In the genomic region with DNA sequence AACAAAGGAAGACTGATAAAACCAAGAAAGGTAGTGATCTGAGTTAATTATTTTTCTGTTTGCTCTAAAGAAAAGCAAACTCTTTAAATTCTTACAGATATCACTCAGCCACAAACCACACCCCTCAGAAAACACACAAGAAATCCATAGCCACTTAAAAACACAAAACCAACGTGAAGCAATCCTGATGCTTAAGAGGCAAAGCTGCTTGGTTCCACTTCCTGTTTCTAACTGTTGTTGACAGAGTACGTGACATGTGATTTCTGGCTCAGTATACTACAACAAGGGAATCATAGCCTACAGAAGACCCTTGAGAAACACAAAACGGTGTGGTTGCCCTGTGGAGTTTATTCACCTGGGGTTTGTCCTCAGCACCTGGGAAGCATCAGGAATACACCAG, we compare ENCODE assay signal across 9 cellular contexts.
DNase-seq lines count a peak whose midpoint lies in the region; ATAC-seq and TF ChIP-seq lines count a peak whose summit lies in the region.
"Had no signal": no experiment of that assay in that cellular context is flagged by ENCODE, and none has a peak within 500 bp of the region (broad histone marks: within the 10 kb centered on the region; RNA-seq: fewer than 3 reads in every experiment).

No MANE protein-coding gene starts in this region.

- peaks cover 18% of the 10 kb centered on the region for H3K4me1 Mint-ChIP-seq in T-helper 1 cell treated with Interleukin-12 subunit alpha and Interleukin-12 subunit beta and Interleukin-4 antibody, amounts not matched to agents 30 μg/mL and 1 μg/mL, for 36 hours (ENCODE audit: low read depth)
- peaks cover 0 to 25% (median 0%) of the 10 kb centered on the region in 7 donors for H3K4me1 Mint-ChIP-seq in naive thymus-derived CD4-positive, alpha-beta T cell
- no peaks in the 10 kb centered on the region for H3K4me1 Mint-ChIP-seq in CD8-positive, alpha-beta memory T cell

- peak overlapping the region; percentile 11 for H3K4me3 Mint-ChIP-seq in T-helper 1 cell treated with Interleukin-12 subunit alpha and Interleukin-12 subunit beta and Interleukin-4 antibody, amounts not matched to agents 30 μg/mL and 1 μg/mL, for 36 hours
- peak overlapping the region in 1 of 10 donors; percentile 54 for H3K4me3 Mint-ChIP-seq in naive thymus-derived CD4-positive, alpha-beta T cell
- no peak overlapping the region for H3K4me3 Mint-ChIP-seq in CD8-positive, alpha-beta memory T cell
- H3K4me3 Mint-ChIP-seq: neural crest cell had no signal

- POLR2A ChIA-PET in naive thymus-derived CD4-positive, alpha-beta T cell (lab: Charles Lee) = no interaction called here
- POLR2A ChIA-PET in CD8-positive, alpha-beta memory T cell (lab: Charles Lee) = no interaction called here

- peaks cover 6% of the 10 kb centered on the region for H3K36me3 Mint-ChIP-seq in T-helper 1 cell treated with Interleukin-12 subunit alpha and Interleukin-12 subunit beta and Interleukin-4 antibody, amounts not matched to agents 30 μg/mL and 1 μg/mL, for 36 hours (ENCODE audit: low read depth)
- peaks cover 0 to 17% (median 0%) of the 10 kb centered on the region in 5 donors for H3K36me3 Mint-ChIP-seq in naive thymus-derived CD4-positive, alpha-beta T cell
- H3K36me3 Mint-ChIP-seq in CD8-positive, alpha-beta memory T cell = no peaks in the 10 kb centered on the region

- peak overlapping the region; percentile 58 for H3K27ac Mint-ChIP-seq in T-helper 1 cell treated with Interleukin-12 subunit alpha and Interleukin-12 subunit beta and Interleukin-4 antibody, amounts not matched to agents 30 μg/mL and 1 μg/mL, for 36 hours
- peak overlapping the region in 2 of 9 donors; percentile 22 to 64 for H3K27ac Mint-ChIP-seq in naive thymus-derived CD4-positive, alpha-beta T cell
- no peak overlapping the region for H3K27ac Mint-ChIP-seq in CD8-positive, alpha-beta memory T cell

- no peaks in the 10 kb centered on the region for H3K4me1 ChIP-seq in naive thymus-derived CD4-positive, alpha-beta T cell (ENCODE audit: control insufficient read depth in 2 of 2, insufficient read depth in 2 of 2, low read length in 2 of 2)
- H3K4me1 ChIP-seq in CD8-positive, alpha-beta memory T cell (ENCODE audit: insufficient read depth, low read length) = no peaks in the 10 kb centered on the region

- H3K9me3 ChIP-seq in naive thymus-derived CD4-positive, alpha-beta T cell (ENCODE audit: control insufficient read depth in 2 of 3, low read length in 3 of 3) = no peaks in the 10 kb centered on the region
- H3K9me3 ChIP-seq in CD8-positive, alpha-beta memory T cell (ENCODE audit: low read length) = no peaks in the 10 kb centered on the region

- intact Hi-C loops in naive thymus-derived CD4-positive, alpha-beta T cell (cut with micrococcal nuclease) = loop anchor here in 1 of 2 donors (1.0 kb wide), 1 partner anchor 34 kb away; no protein-coding TSS in a partner anchor

- CTCF ChIA-PET in naive thymus-derived CD4-positive, alpha-beta T cell (lab: Charles Lee) = no interaction called here
- CTCF ChIA-PET in CD8-positive, alpha-beta memory T cell (lab: Charles Lee) = no interaction called here

- no peak for TF ChIP-seq CTCF in HL-60 (IDR thresholded peaks at IDR 0.05; ENCODE audit: insufficient read depth, low read length)

- no peaks in the 10 kb centered on the region for H3K27me3 ChIP-seq in HL-60 (ENCODE audit: insufficient read depth, poor library complexity, severe bottlenecking)
- H3K27me3 ChIP-seq in naive thymus-derived CD4-positive, alpha-beta T cell (ENCODE audit: control insufficient read depth in 2 of 2, insufficient read depth in 2 of 2, low read length in 2 of 2) = no peaks in the 10 kb centered on the region
- no peaks in the 10 kb centered on the region for H3K27me3 ChIP-seq in CD8-positive, alpha-beta memory T cell (ENCODE audit: insufficient read depth, low read length, poor library complexity, severe bottlenecking)

- no peak overlapping the region for H3K4me3 ChIP-seq in HL-60 (replicated peaks; ENCODE audit: insufficient read depth, low read length)
- no peak overlapping the region for H3K4me3 ChIP-seq in naive thymus-derived CD4-positive, alpha-beta T cell (ENCODE audit: low read length)
- H3K4me3 ChIP-seq in CD8-positive, alpha-beta memory T cell (ENCODE audit: low read length) = no peak overlapping the region

- no peaks in the 10 kb centered on the region for H3K36me3 ChIP-seq in naive thymus-derived CD4-positive, alpha-beta T cell (ENCODE audit: control insufficient read depth in 2 of 3, insufficient read depth in 3 of 3, low read length in 3 of 3)
- no peaks in the 10 kb centered on the region for H3K36me3 ChIP-seq in CD8-positive, alpha-beta memory T cell (ENCODE audit: insufficient read depth, low read length)

- peak; percentile 61 for ATAC-seq in GM19455 (IDR thresholded peaks at IDR 0.05; ENCODE audit: unreplicated experiment)
- ATAC-seq in naive thymus-derived CD4-positive, alpha-beta T cell = peak; percentile 83

- peak; percentile 91 for DNase-seq in CD1c-positive myeloid dendritic cell (ENCODE audit: extremely low spot score)
- DNase-seq in HL-60 (ENCODE audit: low read depth in 1 of 2, low spot score in 1 of 2) = peak; percentile 51 to 89
- peak in 1 of 9 donors; percentile 20 for DNase-seq in naive thymus-derived CD4-positive, alpha-beta T cell
- DNase-seq in CD8-positive, alpha-beta memory T cell = no peak
- DNase-seq in NCI-H2107 (lab: John Stamatoyannopoulos, UW) = no peak
- DNase-seq in activated gamma-delta T cell (lab: John Stamatoyannopoulos, UW) = no peak

- H3K27ac ChIP-seq in HL-60 (replicated peaks) = peak overlapping the region; percentile 35
- no peak overlapping the region for H3K27ac ChIP-seq in naive thymus-derived CD4-positive, alpha-beta T cell (ENCODE audit: low read depth, low read length)
- no peak overlapping the region for H3K27ac ChIP-seq in CD8-positive, alpha-beta memory T cell (ENCODE audit: low read depth, low read length)

- peaks cover 8% of the 10 kb centered on the region for H3K9me3 Mint-ChIP-seq in T-helper 1 cell treated with Interleukin-12 subunit alpha and Interleukin-12 subunit beta and Interleukin-4 antibody, amounts not matched to agents 30 μg/mL and 1 μg/mL, for 36 hours
- peaks cover 0 to 21% (median 7%) of the 10 kb centered on the region in 11 donors for H3K9me3 Mint-ChIP-seq in naive thymus-derived CD4-positive, alpha-beta T cell
- peaks cover 0 to 5% (median 0%) of the 10 kb centered on the region in 5 donors for H3K9me3 Mint-ChIP-seq in CD8-positive, alpha-beta memory T cell

- peaks cover 10% of the 10 kb centered on the region for H3K27me3 Mint-ChIP-seq in T-helper 1 cell treated with Interleukin-12 subunit alpha and Interleukin-12 subunit beta and Interleukin-4 antibody, amounts not matched to agents 30 μg/mL and 1 μg/mL, for 36 hours (ENCODE audit: low read depth)
- H3K27me3 Mint-ChIP-seq in naive thymus-derived CD4-positive, alpha-beta T cell = peaks cover 7 to 29% (median 13%) of the 10 kb centered on the region in 5 donors
- peaks cover 0 to 3% of the 10 kb centered on the region in 2 donors for H3K27me3 Mint-ChIP-seq in CD8-positive, alpha-beta memory T cell

Comparison
In these comparisons a context has a peak if more than half of its experiments do, and no peak if none do; other contexts are left out.
1. DNase-seq: peak in CD1c-positive myeloid dendritic cell (single experiment) and HL-60 (2 of 2); none in CD8-positive, alpha-beta memory T cell (0 of 5), NCI-H2107 (single experiment) and activated gamma-delta T cell (single experiment).